In the genomic region with DNA sequence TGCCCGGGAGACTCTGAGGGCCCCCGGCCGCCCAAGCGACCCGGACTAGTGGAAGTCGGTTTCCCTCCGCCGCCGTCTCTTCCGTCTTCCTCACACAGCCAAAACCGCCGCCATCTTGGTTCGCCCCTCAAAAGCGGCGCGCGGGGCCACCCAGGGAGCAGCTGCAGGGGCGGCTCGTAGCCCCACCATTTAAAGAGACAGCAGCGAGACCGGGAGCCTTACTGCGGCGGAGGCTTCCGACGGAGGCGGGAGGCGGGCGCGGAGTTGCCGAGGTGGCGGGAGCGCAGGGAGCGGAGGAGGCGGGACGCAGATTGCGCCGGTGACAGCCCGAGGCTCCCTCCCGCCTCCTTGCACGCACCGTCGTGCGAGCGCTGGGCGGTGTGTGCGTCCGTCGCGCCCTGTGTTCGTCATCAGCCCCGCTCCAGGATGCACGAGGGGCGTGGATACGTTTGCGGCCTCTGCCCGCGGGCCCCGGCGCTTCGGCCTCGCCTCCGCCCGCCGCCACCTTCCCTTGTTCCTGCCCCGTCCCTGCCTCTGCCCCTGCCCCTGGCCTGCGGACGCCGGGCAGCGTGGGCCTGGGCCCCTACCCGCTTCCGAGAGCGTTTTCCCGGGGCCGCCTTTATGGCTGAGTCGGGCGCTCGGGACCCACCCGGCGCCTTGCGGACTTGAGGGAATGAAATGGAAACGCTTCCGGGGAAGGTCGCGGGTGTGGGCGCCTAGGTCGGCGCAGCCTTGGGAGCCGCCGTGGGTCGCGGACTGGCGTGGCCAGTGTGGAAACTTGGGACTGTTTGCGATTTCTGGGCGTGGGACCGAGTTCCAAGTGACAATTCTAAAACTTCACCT, we compare ENCODE assay signal across 7 cellular contexts. TPM values are rescaled to one million over a fixed set of nuclear protein-coding genes. Genes with fewer than 3 reads are reported as not detected.
DNase-seq lines count a peak whose midpoint lies in the region; ATAC-seq, FAIRE-seq and TF ChIP-seq lines count a peak whose summit lies in the region.

A gene (minus strand): TSS at position 140 of the 843 bp plus-strand sequence. CDS start 663 bp downstream, outside the sequence.

- no peaks in the 10 kb centered on the region for H3K36me3 ChIP-seq in hepatocyte (replicated peaks; ENCODE audit: insufficient read depth, low read depth)

- H3K27me3 ChIP-seq in hepatocyte: no peaks in the 10 kb centered on the region

- H3K4me1 ChIP-seq in hepatocyte (ENCODE audit: insufficient read depth): peaks cover 9% of the 10 kb centered on the region

- FAIRE-seq in GM18507 (lab: Jason Lieb, UNC): peak; percentile 96

- H4K20me1 ChIP-seq in hepatocyte (ENCODE audit: insufficient read depth, poor library complexity, severe bottlenecking): peaks cover 39% of the 10 kb centered on the region

- TF ChIP-seq CTCF in astrocyte of the cerebellum (IDR thresholded peaks at IDR 0.05; ENCODE audit: low read depth, low read length, missing control alignments) (no peak), hepatocyte (IDR thresholded peaks at IDR 0.05; ENCODE audit: poor library complexity) (no peak)

- H2AFZ ChIP-seq in hepatocyte: peak within 1 kb of the TSS; percentile 72

- in situ Hi-C loops in astrocyte of the cerebellum (cut with HindIII; ENCODE audit: low sequenced_read_pairs): no loop called here

- peak within 1 kb of the TSS; percentile 83 for H3K4me2 ChIP-seq in hepatocyte

- under 1% methylated on average over 72 of the region's 95 CpGs for WGBS in hepatocyte (ENCODE audit: low lambda C conversion rate, missing lambda C conversion rate)

- DNase-seq in GM18507 (ENCODE audit: extremely low spot score, insufficient read length, low read depth) (peak; percentile 92), NCI-H2029 treated with DMSO at 0.1 percent for 48 hours (lab: John Stamatoyannopoulos, UW) (peak; percentile 16), T-helper 9 cell (peak; percentile 84), astrocyte of the cerebellum (ENCODE audit: low read depth) (peak; percentile 89), hepatocyte (ENCODE audit: low spot score) (peak; percentile 98), retina (peak; percentile 100)

- no peaks in the 10 kb centered on the region for H3K9me2 ChIP-seq in hepatocyte (replicated peaks; ENCODE audit: insufficient read depth)

- H3K79me2 ChIP-seq in hepatocyte: peaks cover 50% of the 10 kb centered on the region

- peak within 1 kb of the TSS; percentile 99 for H3K27ac ChIP-seq in hepatocyte

- H3K9me3 ChIP-seq in hepatocyte (ENCODE audit: low read depth): no peaks in the 10 kb centered on the region

- ATAC-seq in HG02981 (IDR thresholded peaks at IDR 0.05; ENCODE audit: unreplicated experiment): peak; percentile 75

- peak within 1 kb of the TSS; percentile 55 for H3K4me3 ChIP-seq in astrocyte of the cerebellum (ENCODE audit: low read depth, low read length)
- H3K4me3 ChIP-seq in hepatocyte: peak within 1 kb of the TSS; percentile 87

RNA-seq across cellular contexts. Expression of the gene that starts here (rescaled TPM):
- 76.5 and 85.7 TPM in 2 replicates for total RNA-seq in hepatocyte
- polyA plus RNA-seq in hepatocyte: 47.6 and 55.7 TPM in 2 replicates

Comparison
In these comparisons a context has a peak if more than half of its experiments do, and no peak if none do; other contexts are left out.
1. Peak in every context shown above with its lines: DNase-seq, ATAC-seq, H3K4me3 ChIP-seq and H3K27ac ChIP-seq.
2. DNase-seq: peak in every context shown above with its lines; median percentile 100 in retina; 98 in hepatocyte; 92 in GM18507; 89 in astrocyte of the cerebellum; 84 in T-helper 9 cell; 16 in NCI-H2029 treated with DMSO at 0.1 percent for 48 hours.